In the genomic region with DNA sequence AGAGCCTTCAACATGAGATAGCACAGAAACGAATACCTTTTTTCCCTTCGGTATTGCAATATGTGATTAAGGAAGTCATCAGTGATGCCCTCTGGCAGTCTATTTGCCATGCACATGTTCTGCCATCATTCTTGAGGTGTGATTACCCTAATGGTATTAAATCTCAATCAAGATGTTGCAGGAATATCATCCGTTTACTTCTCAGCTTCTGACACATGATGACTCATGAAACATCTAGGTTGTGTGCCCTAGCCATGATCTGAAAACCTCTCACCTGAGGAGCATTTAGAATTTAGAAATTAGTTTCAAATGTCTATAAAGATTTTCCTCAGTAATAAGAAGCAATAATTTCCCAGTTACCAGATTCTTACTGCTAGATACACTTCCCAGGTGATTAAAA, we compare ENCODE assay signal across 18 cellular contexts.
A peak's percentile ranks its signal among the peaks of the same experiment; 100 is the strongest.
DNase-seq lines count a peak whose midpoint lies in the region; ATAC-seq, FAIRE-seq and TF ChIP-seq lines count a peak whose summit lies in the region.
"Had no signal": no experiment of that assay in that cellular context is flagged by ENCODE, and none has a peak within 500 bp of the region (broad histone marks: within the 10 kb centered on the region; RNA-seq: fewer than 3 reads in every experiment).

No MANE protein-coding gene starts in this region.

- no peaks in the 10 kb centered on the region for H3K27me3 ChIP-seq in breast epithelium
- H3K27me3 ChIP-seq in bronchial epithelial cell (ENCODE audit: control insufficient read depth, insufficient read depth, low read length), result no peaks in the 10 kb centered on the region
- H3K27me3 ChIP-seq in H9 (ENCODE audit: insufficient read depth, low read length), result no peaks in the 10 kb centered on the region

- no peak overlapping the region for H3K9ac ChIP-seq in H9 (ENCODE audit: extremely low read depth, insufficient read length, low read length)

- H4K91ac ChIP-seq in H9 (ENCODE audit: insufficient read length, low read depth, low read length), result no peak overlapping the region

- H3K14ac ChIP-seq in H9 (ENCODE audit: insufficient read depth, low read length), result no peak overlapping the region

- H2BK20ac ChIP-seq in H9 (ENCODE audit: low read depth, low read length, poor library complexity, severe bottlenecking), result no peak overlapping the region

- no peak for ATAC-seq in naive thymus-derived CD8-positive, alpha-beta T cell
- ATAC-seq: GM23338 had no signal

- no peaks in the 10 kb centered on the region for H3K36me3 Mint-ChIP-seq in MCF 10A (ENCODE audit: insufficient read depth, unreplicated experiment)
- H3K36me3 Mint-ChIP-seq in naive thymus-derived CD8-positive, alpha-beta T cell, result no peaks in the 10 kb centered on the region
- H3K36me3 Mint-ChIP-seq in H9 (ENCODE audit: insufficient read depth in 1 of 3, low read depth in 3 of 3), result peaks cover 54 to 64% (median 58%) of the 10 kb centered on the region in 3 experiments
- H3K36me3 Mint-ChIP-seq: CD4-positive, alpha-beta memory T cell had no signal

- H3K23ac ChIP-seq in H9 (ENCODE audit: insufficient read length, low read depth, low read length), result no peak overlapping the region

- no peak overlapping the region for H4K5ac ChIP-seq in H9 (ENCODE audit: insufficient read length, low read depth, low read length)

- POLR2A ChIA-PET in MCF 10A (lab: Yijun Ruan, JAX) (no interaction called here), RWPE1 (lab: Yijun Ruan, JAX; ENCODE audit: low non-redundant PET) (no interaction called here)
- POLR2A ChIA-PET in naive thymus-derived CD8-positive, alpha-beta T cell (lab: Charles Lee), result no interaction called here

- H3K9me3 ChIP-seq in breast epithelium (no peaks in the 10 kb centered on the region), H9 (ENCODE audit: control insufficient read depth, low read depth, low read length) (no peaks in the 10 kb centered on the region)

- DNase-seq in MCF 10A (ENCODE audit: unreplicated experiment) (peak; percentile 12), breast epithelium (ENCODE audit: low spot score in 2 of 2) (no peak), RWPE1 (ENCODE audit: low spot score) (peak; percentile 27), bronchial epithelial cell (ENCODE audit: low read depth) (peak; percentile 60), SKM-1 treated with dmso at 0.1 percent for 144 hours (lab: John Stamatoyannopoulos, UW; ENCODE audit: unreplicated experiment) (no peak), H9 (no peak)
- DNase-seq in naive thymus-derived CD8-positive, alpha-beta T cell, result no peak
- DNase-seq: 8988T; C1 segment of cervical spinal cord; Calu3; CD4-positive, alpha-beta memory T cell; COR-L47; DMS79 treated with DMSO at 0.1 percent for 48 hours; GF-D8; HCEC 1CT had no signal

- H3K4me3 Mint-ChIP-seq in MCF 10A (ENCODE audit: unreplicated experiment) (no peak overlapping the region), H9 (no peak overlapping the region)
- no peak overlapping the region for H3K4me3 Mint-ChIP-seq in naive thymus-derived CD8-positive, alpha-beta T cell
- H3K4me3 Mint-ChIP-seq: CD4-positive, alpha-beta memory T cell; GM23338 had no signal

- H3K18ac ChIP-seq in H9 (ENCODE audit: insufficient read length, low read depth, low read length), result no peak overlapping the region

- CTCF ChIA-PET in MCF 10A (lab: Yijun Ruan, JAX) (interaction anchor here (0.6 to 0.8 kb wide), 2 partner anchors 118 to 156 kb away, joined by 3 to 4 read pairs; no protein-coding TSS in a partner anchor), RWPE1 (lab: Yijun Ruan, JAX) (interaction anchor here (0.5 to 0.7 kb wide), 3 partner anchors 380 to 1839 kb away, joined by 3 to 5 read pairs (median 4); no protein-coding TSS in a partner anchor)

- no peak overlapping the region for H3K27ac ChIP-seq in breast epithelium
- no peak overlapping the region for H3K27ac ChIP-seq in RWPE1
- no peak overlapping the region for H3K27ac ChIP-seq in H9 (ENCODE audit: insufficient read length, low read depth, low read length)

- H3K27me3 Mint-ChIP-seq in MCF 10A (ENCODE audit: insufficient read depth, unreplicated experiment) (peaks cover 87% of the 10 kb centered on the region), H9 (ENCODE audit: low read depth) (no peaks in the 10 kb centered on the region)
- H3K27me3 Mint-ChIP-seq in naive thymus-derived CD8-positive, alpha-beta T cell, result peaks cover 8 to 42% (median 19%) of the 10 kb centered on the region in 5 donors

- BruUV-seq in MCF 10A (replicated peaks; lab: Mats Ljungman, UMichigan), result no TSS peak

- no peak for TF ChIP-seq CTCF in MCF 10A (IDR thresholded peaks at IDR 0.05; ENCODE audit: unreplicated experiment)
- no peak for TF ChIP-seq CTCF in breast epithelium (IDR thresholded peaks at IDR 0.05)
- TF ChIP-seq CTCF in RWPE1 (conservative IDR thresholded peaks at IDR 0.05; ENCODE audit: low read depth), result no peak
- no peak for TF ChIP-seq CTCF in bronchial epithelial cell (IDR thresholded peaks at IDR 0.05; ENCODE audit: insufficient read depth, low read length, severe bottlenecking)
- no peak for TF ChIP-seq CTCF in H9 (conservative IDR thresholded peaks at IDR 0.05)

- no peak for FAIRE-seq in bronchial epithelial cell (lab: Jason Lieb, UNC)
- FAIRE-seq: GM12891, GM18507 had no signal

- H2BK5ac ChIP-seq in H9 (ENCODE audit: insufficient read length, low read length), result no peak overlapping the region

- H3K27ac Mint-ChIP-seq in MCF 10A (ENCODE audit: low read depth, unreplicated experiment) (no peak overlapping the region), H9 (no peak overlapping the region)
- H3K27ac Mint-ChIP-seq in naive thymus-derived CD8-positive, alpha-beta T cell, result no peak overlapping the region
- H3K27ac Mint-ChIP-seq: CD4-positive, alpha-beta memory T cell; GM23338 had no signal

- no peaks in the 10 kb centered on the region for H3K79me1 ChIP-seq in H9 (ENCODE audit: insufficient read depth, low read depth, low read length, poor library complexity, severe bottlenecking)

- H2BK12ac ChIP-seq in H9 (ENCODE audit: insufficient read length, low read depth, low read length), result no peak overlapping the region

- TF ChIP-seq POLR2A in breast epithelium (IDR thresholded peaks at IDR 0.05), result no peak

- intact Hi-C loops in MCF 10A (cut with micrococcal nuclease) (no loop called here), breast epithelium (cut with DNase I; ENCODE audit: low total_unique reads) (no loop called here)

- H2AK5ac ChIP-seq in H9 (ENCODE audit: insufficient read length, low read length), result no peak overlapping the region

- no peak overlapping the region for H4K8ac ChIP-seq in H9 (replicated peaks; ENCODE audit: insufficient read length, low read depth, low read length)

- no peaks in the 10 kb centered on the region for H3K79me2 ChIP-seq in H9 (ENCODE audit: insufficient read depth, low read length)

- no peaks in the 10 kb centered on the region for H3K36me3 ChIP-seq in breast epithelium
- H3K36me3 ChIP-seq in bronchial epithelial cell (ENCODE audit: control insufficient read depth, insufficient read depth, low read length), result no peaks in the 10 kb centered on the region

- no CpG with 5 or more reads among the region's 3 CpGs for WGBS in H9 (ENCODE audit: extremely low coverage, insufficient read length, low lambda C conversion rate)

- no peak overlapping the region for H3K4me2 ChIP-seq in H9 (ENCODE audit: insufficient read depth, insufficient read length, low read length)
- H3K4me2 ChIP-seq: GM23338 had no signal

- no peak overlapping the region for H3T11ph ChIP-seq in H9 (ENCODE audit: low read length)

- no peak overlapping the region for H3K4me3 ChIP-seq in breast epithelium
- no peak overlapping the region for H3K4me3 ChIP-seq in bronchial epithelial cell (ENCODE audit: low read depth, low read length)
- H3K4me3 ChIP-seq: GM23338 had no signal

- no peak overlapping the region for H2AFZ ChIP-seq in H9 (ENCODE audit: low read length)
- H2AFZ ChIP-seq: GM23338 had no signal

- H3K23me2 ChIP-seq in H9 (ENCODE audit: insufficient read length, low read depth, low read length, poor library complexity, severe bottlenecking), result no peaks in the 10 kb centered on the region

- H3K4me1 Mint-ChIP-seq in MCF 10A (ENCODE audit: insufficient read depth, unreplicated experiment), result no peaks in the 10 kb centered on the region
- H3K4me1 Mint-ChIP-seq in naive thymus-derived CD8-positive, alpha-beta T cell, result no peaks in the 10 kb centered on the region
- no peaks in the 10 kb centered on the region for H3K4me1 Mint-ChIP-seq in H9
- H3K4me1 Mint-ChIP-seq: CD4-positive, alpha-beta memory T cell; GM23338 had no signal

- H2BK120ac ChIP-seq in H9 (ENCODE audit: low read depth, low read length, poor library complexity, severe bottlenecking), result no peak overlapping the region

- no peak overlapping the region for H3K4ac ChIP-seq in H9 (ENCODE audit: low read depth, low read length)

- no peaks in the 10 kb centered on the region for H4K20me1 ChIP-seq in H9 (ENCODE audit: control insufficient read depth, insufficient read depth, insufficient read length)

- no peak overlapping the region for H2BK15ac ChIP-seq in H9 (ENCODE audit: low read depth, low read length)

- H3K4me1 ChIP-seq in breast epithelium (no peaks in the 10 kb centered on the region), H9 (ENCODE audit: insufficient read depth, low read length) (no peaks in the 10 kb centered on the region)

- no peak overlapping the region for H3K56ac ChIP-seq in H9 (ENCODE audit: insufficient read length, low read depth, low read length)

- peaks cover 7% of the 10 kb centered on the region for H3K9me3 Mint-ChIP-seq in MCF 10A (ENCODE audit: unreplicated experiment)
- H3K9me3 Mint-ChIP-seq in naive thymus-derived CD8-positive, alpha-beta T cell, result peaks cover 0 to 5% (median 0%) of the 10 kb centered on the region in 9 donors
- H3K9me3 Mint-ChIP-seq in H9, result no peaks in the 10 kb centered on the region; a peak in 1 of 5 replicates
- H3K9me3 Mint-ChIP-seq: GM23338 had no signal

Comparison
In these comparisons a context has a peak if more than half of its experiments do, and no peak if none do; other contexts are left out.
1. DNase-seq: peak in MCF 10A (single experiment), RWPE1 (single experiment) and bronchial epithelial cell (single experiment); none in breast epithelium (0 of 2), SKM-1 treated with dmso at 0.1 percent for 144 hours (single experiment), naive thymus-derived CD8-positive, alpha-beta T cell (0 of 10) and H9 (single experiment).